Comparison of ENCODE assay signal across 1 cellular context in the genomic region with DNA sequence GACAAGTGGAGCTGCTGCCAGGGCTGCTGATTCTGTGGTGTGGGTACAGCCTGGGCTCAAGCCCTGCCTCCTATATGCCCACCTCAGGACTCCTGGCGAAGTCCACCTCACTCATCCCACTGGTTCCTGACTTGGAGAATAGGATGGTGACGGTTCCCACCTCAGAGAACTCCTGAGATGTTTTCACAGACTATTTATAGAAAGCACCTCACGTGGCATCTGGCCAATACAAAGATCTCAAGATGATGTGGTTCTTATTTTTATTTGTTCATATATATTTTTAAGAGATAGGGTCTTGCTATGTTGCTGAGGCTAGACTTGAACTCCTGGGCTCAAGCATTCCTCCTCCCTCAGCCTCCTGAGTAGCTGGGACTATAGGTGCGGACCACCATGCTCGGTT.
TF ChIP-seq lines count a peak whose summit lies in the region.

No MANE protein-coding gene starts in this region.

TF ChIP-seq in WTC11, 78 proteins besides CTCF, POLR2A, EP300 and RAD21:
- no peak for TF ChIP-seq STAT6 (CRISPR knock-in tag; conservative IDR thresholded peaks at IDR 0.05; ENCODE audit: low read depth)
- TF ChIP-seq TCF7 (CRISPR knock-in tag; IDR thresholded peaks at IDR 0.05; ENCODE audit: low read depth): no peak
- TF ChIP-seq SMAD3 (CRISPR knock-in tag; IDR thresholded peaks at IDR 0.05; ENCODE audit: borderline replicate concordance): no peak
- TF ChIP-seq NR3C1 (CRISPR knock-in tag; conservative IDR thresholded peaks at IDR 0.05; ENCODE audit: low read depth): no peak
- TF ChIP-seq ESRRA (CRISPR knock-in tag; IDR thresholded peaks at IDR 0.05; ENCODE audit: borderline replicate concordance): no peak
- TF ChIP-seq, protein P1, sequence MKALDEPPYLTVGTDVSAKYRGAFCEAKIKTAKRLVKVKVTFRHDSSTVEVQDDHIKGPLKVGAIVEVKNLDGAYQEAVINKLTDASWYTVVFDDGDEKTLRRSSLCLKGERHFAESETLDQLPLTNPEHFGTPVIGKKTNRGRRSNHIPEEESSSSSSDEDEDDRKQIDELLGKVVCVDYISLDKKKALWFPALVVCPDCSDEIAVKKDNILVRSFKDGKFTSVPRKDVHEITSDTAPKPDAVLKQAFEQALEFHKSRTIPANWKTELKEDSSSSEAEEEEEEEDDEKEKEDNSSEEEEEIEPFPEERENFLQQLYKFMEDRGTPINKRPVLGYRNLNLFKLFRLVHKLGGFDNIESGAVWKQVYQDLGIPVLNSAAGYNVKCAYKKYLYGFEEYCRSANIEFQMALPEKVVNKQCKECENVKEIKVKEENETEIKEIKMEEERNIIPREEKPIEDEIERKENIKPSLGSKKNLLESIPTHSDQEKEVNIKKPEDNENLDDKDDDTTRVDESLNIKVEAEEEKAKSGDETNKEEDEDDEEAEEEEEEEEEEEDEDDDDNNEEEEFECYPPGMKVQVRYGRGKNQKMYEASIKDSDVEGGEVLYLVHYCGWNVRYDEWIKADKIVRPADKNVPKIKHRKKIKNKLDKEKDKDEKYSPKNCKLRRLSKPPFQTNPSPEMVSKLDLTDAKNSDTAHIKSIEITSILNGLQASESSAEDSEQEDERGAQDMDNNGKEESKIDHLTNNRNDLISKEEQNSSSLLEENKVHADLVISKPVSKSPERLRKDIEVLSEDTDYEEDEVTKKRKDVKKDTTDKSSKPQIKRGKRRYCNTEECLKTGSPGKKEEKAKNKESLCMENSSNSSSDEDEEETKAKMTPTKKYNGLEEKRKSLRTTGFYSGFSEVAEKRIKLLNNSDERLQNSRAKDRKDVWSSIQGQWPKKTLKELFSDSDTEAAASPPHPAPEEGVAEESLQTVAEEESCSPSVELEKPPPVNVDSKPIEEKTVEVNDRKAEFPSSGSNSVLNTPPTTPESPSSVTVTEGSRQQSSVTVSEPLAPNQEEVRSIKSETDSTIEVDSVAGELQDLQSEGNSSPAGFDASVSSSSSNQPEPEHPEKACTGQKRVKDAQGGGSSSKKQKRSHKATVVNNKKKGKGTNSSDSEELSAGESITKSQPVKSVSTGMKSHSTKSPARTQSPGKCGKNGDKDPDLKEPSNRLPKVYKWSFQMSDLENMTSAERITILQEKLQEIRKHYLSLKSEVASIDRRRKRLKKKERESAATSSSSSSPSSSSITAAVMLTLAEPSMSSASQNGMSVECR (CRISPR knock-in tag; IDR thresholded peaks at IDR 0.05; ENCODE audit: borderline replicate concordance): no peak
- no peak for TF ChIP-seq MAX (CRISPR knock-in tag; IDR thresholded peaks at IDR 0.05)
- TF ChIP-seq, protein P2, sequence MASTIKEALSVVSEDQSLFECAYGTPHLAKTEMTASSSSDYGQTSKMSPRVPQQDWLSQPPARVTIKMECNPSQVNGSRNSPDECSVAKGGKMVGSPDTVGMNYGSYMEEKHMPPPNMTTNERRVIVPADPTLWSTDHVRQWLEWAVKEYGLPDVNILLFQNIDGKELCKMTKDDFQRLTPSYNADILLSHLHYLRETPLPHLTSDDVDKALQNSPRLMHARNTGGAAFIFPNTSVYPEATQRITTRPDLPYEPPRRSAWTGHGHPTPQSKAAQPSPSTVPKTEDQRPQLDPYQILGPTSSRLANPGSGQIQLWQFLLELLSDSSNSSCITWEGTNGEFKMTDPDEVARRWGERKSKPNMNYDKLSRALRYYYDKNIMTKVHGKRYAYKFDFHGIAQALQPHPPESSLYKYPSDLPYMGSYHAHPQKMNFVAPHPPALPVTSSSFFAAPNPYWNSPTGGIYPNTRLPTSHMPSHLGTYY (CRISPR knock-in tag; IDR thresholded peaks at IDR 0.05): no peak
- no peak for TF ChIP-seq ZNF219 (CRISPR knock-in tag; IDR thresholded peaks at IDR 0.05; ENCODE audit: borderline replicate concordance)
- TF ChIP-seq TEAD1 (CRISPR knock-in tag; IDR thresholded peaks at IDR 0.05): no peak
- no peak for TF ChIP-seq ZNF121 (CRISPR knock-in tag; IDR thresholded peaks at IDR 0.05)
- no peak for TF ChIP-seq MXD4 (CRISPR knock-in tag; IDR thresholded peaks at IDR 0.05; ENCODE audit: borderline replicate concordance)
- no peak for TF ChIP-seq SP1 (CRISPR knock-in tag; conservative IDR thresholded peaks at IDR 0.05)
TF ChIP-seq in WTC11: peak in this region for 0.
